ENCODE assay signal across 18 cellular contexts in the genomic region with DNA sequence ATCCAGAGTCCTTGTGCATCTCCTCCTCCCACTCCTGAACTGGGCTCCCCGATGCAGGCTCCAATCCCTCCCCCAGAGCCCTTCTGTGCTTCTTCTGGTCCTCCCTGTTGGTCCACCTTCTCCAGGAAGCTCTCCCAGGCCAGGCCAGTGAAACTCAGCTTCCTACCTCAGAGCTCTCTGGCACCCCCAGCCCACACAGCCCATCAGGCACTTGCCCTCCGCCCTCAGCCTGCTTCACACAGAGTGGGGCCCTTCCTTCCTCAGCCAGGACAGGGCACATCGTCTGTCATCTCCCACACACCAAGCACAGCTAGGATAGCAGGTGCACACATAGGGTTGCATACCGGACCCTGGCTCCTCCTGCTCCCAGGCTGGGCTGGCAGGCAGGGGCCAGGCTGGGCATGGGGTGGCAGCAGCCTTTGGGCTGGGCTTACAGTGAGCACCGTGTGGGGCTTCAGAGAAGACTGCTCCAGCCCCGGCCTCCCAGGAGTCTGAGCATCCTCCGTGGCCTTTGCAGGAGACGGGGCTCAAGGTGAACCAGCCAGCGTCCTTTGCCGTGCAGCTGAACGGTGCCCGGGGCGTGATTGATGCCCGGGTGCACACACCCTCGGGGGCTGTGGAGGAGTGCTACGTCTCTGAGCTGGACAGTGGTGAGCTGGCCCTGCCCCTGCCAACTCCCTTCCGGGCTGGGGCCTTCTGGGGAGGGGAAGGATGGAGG. TPM values are rescaled to one million over a fixed set of nuclear protein-coding genes. Genes with fewer than 3 reads are reported as not detected.
"Had no signal": no experiment of that assay in that cellular context is flagged by ENCODE, and none has a peak within 500 bp of the region (broad histone marks: within the 10 kb centered on the region; RNA-seq: fewer than 3 reads in every experiment).

No MANE protein-coding gene starts in this region.

- H3K36me3 Mint-ChIP-seq: naive thymus-derived CD4-positive, alpha-beta T cell had no signal

- H3K27ac Mint-ChIP-seq: naive thymus-derived CD4-positive, alpha-beta T cell; nephron progenitor cell had no signal

- DNase-seq: effector memory CD4-positive, alpha-beta T cell; foreskin fibroblast; kidney; left colon; mammary epithelial cell; naive thymus-derived CD4-positive, alpha-beta T cell; nephron progenitor cell; sigmoid colon; small intestine; stimulated activated CD4-positive, alpha-beta T cell treated with anti-CD3 and anti-CD28 coated beads, Interleukin-12 subunit alpha, Interleukin-12 subunit beta, amount 100 ng/mL, for 4 hours; stimulated activated naive CD4-positive, alpha-beta T cell; upper lobe of right lung had no signal

- H3K36me3 ChIP-seq: neutrophil, upper lobe of right lung had no signal

- H3K9me3 Mint-ChIP-seq: naive thymus-derived CD4-positive, alpha-beta T cell; nephron progenitor cell had no signal

- H3K27ac ChIP-seq: hepatocyte, neutrophil, right atrium auricular region, tibial nerve, upper lobe of right lung, vagina had no signal

- H3K4me3 ChIP-seq: hepatocyte, right atrium auricular region, sigmoid colon, tibial nerve, upper lobe of right lung, vagina had no signal

- H3K4me1 ChIP-seq: upper lobe of right lung had no signal

- H3K4me3 Mint-ChIP-seq: naive thymus-derived CD4-positive, alpha-beta T cell; nephron progenitor cell had no signal

- ATAC-seq: naive thymus-derived CD4-positive, alpha-beta T cell; upper lobe of right lung had no signal

- H3K9me3 ChIP-seq: neutrophil, right atrium auricular region, sigmoid colon, tibial nerve, upper lobe of right lung, vagina had no signal

- H3K27me3 ChIP-seq: hepatocyte, right atrium auricular region, sigmoid colon, tibial nerve, upper lobe of right lung, vagina had no signal

RNA-seq across cellular contexts. Expression of gene FLNC, which starts 26.0 kb away (rescaled TPM):
- polyA plus RNA-seq: naive thymus-derived CD4-positive, alpha-beta T cell had no signal

RNA-seq across cellular contexts. Expression of gene KCP, which starts 54.3 kb away (rescaled TPM):
- total RNA-seq: pulmonary artery endothelial cell, right atrium auricular region had no signal
- polyA plus RNA-seq: naive thymus-derived CD4-positive, alpha-beta T cell had no signal
